In genomic region chr5:132003170-132003744, GRCh38 we compare ENCODE assay signal across 1 cellular context.
TF ChIP-seq lines count a peak whose summit lies in the region.

No MANE protein-coding gene starts in this region.

TF ChIP-seq in HepG2, 621 proteins besides CTCF, POLR2A, EP300 and RAD21 (continued from another document and continues in another):
- TF ChIP-seq LRRFIP1 (CRISPR knock-in tag; conservative IDR thresholded peaks at IDR 0.05) (no peak), MAZ (IDR thresholded peaks at IDR 0.05; ENCODE audit: borderline replicate concordance, low read depth, low read length) (no peak), MAZ (CRISPR knock-in tag; IDR thresholded peaks at IDR 0.05; ENCODE audit: low read depth) (no peak; the same call in 1 of the 2 replicates), E2F1 (CRISPR knock-in tag; IDR thresholded peaks at IDR 0.05) (no peak), TEF (CRISPR knock-in tag; IDR thresholded peaks at IDR 0.05) (no peak), NFAT5 (CRISPR knock-in tag; IDR thresholded peaks at IDR 0.05) (no peak), MTF1 (CRISPR knock-in tag; IDR thresholded peaks at IDR 0.05) (no peak), SRSF1 (optimal IDR thresholded peaks at IDR 0.05; ENCODE audit: low read depth, low read length) (no peak), MED13 (CRISPR knock-in tag; IDR thresholded peaks at IDR 0.05) (no peak), ETV6 (CRISPR knock-in tag; conservative IDR thresholded peaks at IDR 0.05) (0 out of 2 replicates have a peak, but pooled peaks have one; percentile 34), SIX1 (CRISPR knock-in tag; IDR thresholded peaks at IDR 0.05; ENCODE audit: borderline replicate concordance) (peak; percentile 77; the same call in 1 of the 2 replicates), HMGXB4 (CRISPR knock-in tag; IDR thresholded peaks at IDR 0.05; ENCODE audit: borderline replicate concordance in 1 of 2, low read depth in 1 of 2) (peak in 1 of 2 experiments; percentile 36; a peak in 1 of 4 replicates), REXO4 (CRISPR knock-in tag; IDR thresholded peaks at IDR 0.05; ENCODE audit: borderline replicate concordance) (no peak), ELF3 (CRISPR knock-in tag; IDR thresholded peaks at IDR 0.05) (no peak; the same call in 1 of the 2 replicates), TMF1 (CRISPR knock-in tag; IDR thresholded peaks at IDR 0.05; ENCODE audit: low read depth) (no peak), SETDB1 (CRISPR knock-in tag; IDR thresholded peaks at IDR 0.05; ENCODE audit: borderline replicate concordance) (no peak), PHF20 (CRISPR knock-in tag; IDR thresholded peaks at IDR 0.05) (no peak), ZSCAN20 (CRISPR knock-in tag; IDR thresholded peaks at IDR 0.05; ENCODE audit: borderline replicate concordance) (no peak), ZNF274 (CRISPR knock-in tag; IDR thresholded peaks at IDR 0.05) (no peak), RFX3 (CRISPR knock-in tag; IDR thresholded peaks at IDR 0.05) (no peak), PBX3 (CRISPR knock-in tag; IDR thresholded peaks at IDR 0.05; ENCODE audit: borderline replicate concordance) (no peak), SRSF9 (IDR thresholded peaks at IDR 0.05; ENCODE audit: borderline replicate concordance, insufficient read depth, low read depth, low read length, poor library complexity, severe bottlenecking) (no peak), SMAD9 (CRISPR knock-in tag; IDR thresholded peaks at IDR 0.05) (no peak), ZNF20 (CRISPR knock-in tag; IDR thresholded peaks at IDR 0.05) (no peak), ZNF549 (CRISPR knock-in tag; IDR thresholded peaks at IDR 0.05) (no peak), ATAD3A (CRISPR knock-in tag; IDR thresholded peaks at IDR 0.05) (no peak), SMAD3 (CRISPR knock-in tag; IDR thresholded peaks at IDR 0.05) (no peak), NFYB (CRISPR knock-in tag; IDR thresholded peaks at IDR 0.05) (peak; percentile 50; the same call in 1 of the 2 replicates), HNRNPLL (IDR thresholded peaks at IDR 0.05; ENCODE audit: low read depth, low read length, poor library complexity, severe bottlenecking) (no peak), FOXM1 (CRISPR knock-in tag; IDR thresholded peaks at IDR 0.05) (no peak), EZH2 (conservative IDR thresholded peaks at IDR 0.05; ENCODE audit: low read depth, low read length) (no peak), MIER3 (CRISPR knock-in tag; IDR thresholded peaks at IDR 0.05; ENCODE audit: borderline replicate concordance) (peak; percentile 75; the same call in 1 of the 2 replicates), ZNF138 (CRISPR knock-in tag; IDR thresholded peaks at IDR 0.05; ENCODE audit: low read depth) (no peak), RORA (CRISPR knock-in tag; IDR thresholded peaks at IDR 0.05) (no peak)
- TF ChIP-seq, protein P1, sequence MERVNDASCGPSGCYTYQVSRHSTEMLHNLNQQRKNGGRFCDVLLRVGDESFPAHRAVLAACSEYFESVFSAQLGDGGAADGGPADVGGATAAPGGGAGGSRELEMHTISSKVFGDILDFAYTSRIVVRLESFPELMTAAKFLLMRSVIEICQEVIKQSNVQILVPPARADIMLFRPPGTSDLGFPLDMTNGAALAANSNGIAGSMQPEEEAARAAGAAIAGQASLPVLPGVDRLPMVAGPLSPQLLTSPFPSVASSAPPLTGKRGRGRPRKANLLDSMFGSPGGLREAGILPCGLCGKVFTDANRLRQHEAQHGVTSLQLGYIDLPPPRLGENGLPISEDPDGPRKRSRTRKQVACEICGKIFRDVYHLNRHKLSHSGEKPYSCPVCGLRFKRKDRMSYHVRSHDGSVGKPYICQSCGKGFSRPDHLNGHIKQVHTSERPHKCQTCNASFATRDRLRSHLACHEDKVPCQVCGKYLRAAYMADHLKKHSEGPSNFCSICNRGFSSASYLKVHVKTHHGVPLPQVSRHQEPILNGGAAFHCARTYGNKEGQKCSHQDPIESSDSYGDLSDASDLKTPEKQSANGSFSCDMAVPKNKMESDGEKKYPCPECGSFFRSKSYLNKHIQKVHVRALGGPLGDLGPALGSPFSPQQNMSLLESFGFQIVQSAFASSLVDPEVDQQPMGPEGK (CRISPR knock-in tag; IDR thresholded peaks at IDR 0.05), result peak; percentile 73; the same call in 1 of the 2 replicates
- TF ChIP-seq, protein P2, sequence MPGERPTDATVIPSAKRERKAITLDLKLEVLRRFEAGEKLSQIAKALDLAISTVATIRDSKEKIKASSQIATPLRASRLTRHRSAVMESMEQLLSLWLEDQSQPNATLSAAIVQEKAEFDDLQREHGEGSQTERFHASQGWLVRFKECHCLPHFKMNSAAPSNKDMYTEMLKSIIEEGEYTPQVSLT (CRISPR knock-in tag; IDR thresholded peaks at IDR 0.05; ENCODE audit: borderline replicate concordance, low read depth), result no peak
- TF ChIP-seq, protein P3, sequence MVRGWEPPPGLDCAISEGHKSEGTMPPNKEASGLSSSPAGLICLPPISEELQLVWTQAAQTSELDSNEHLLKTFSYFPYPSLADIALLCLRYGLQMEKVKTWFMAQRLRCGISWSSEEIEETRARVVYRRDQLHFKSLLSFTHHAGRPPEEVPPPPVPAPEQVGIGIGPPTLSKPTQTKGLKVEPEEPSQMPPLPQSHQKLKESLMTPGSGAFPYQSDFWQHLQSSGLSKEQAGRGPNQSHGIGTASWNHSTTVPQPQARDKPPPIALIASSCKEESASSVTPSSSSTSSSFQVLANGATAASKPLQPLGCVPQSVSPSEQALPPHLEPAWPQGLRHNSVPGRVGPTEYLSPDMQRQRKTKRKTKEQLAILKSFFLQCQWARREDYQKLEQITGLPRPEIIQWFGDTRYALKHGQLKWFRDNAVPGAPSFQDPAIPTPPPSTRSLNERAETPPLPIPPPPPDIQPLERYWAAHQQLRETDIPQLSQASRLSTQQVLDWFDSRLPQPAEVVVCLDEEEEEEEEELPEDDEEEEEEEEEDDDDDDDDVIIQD (CRISPR knock-in tag; IDR thresholded peaks at IDR 0.05; ENCODE audit: low read depth), result peak; percentile 45
- TF ChIP-seq, protein P4, sequence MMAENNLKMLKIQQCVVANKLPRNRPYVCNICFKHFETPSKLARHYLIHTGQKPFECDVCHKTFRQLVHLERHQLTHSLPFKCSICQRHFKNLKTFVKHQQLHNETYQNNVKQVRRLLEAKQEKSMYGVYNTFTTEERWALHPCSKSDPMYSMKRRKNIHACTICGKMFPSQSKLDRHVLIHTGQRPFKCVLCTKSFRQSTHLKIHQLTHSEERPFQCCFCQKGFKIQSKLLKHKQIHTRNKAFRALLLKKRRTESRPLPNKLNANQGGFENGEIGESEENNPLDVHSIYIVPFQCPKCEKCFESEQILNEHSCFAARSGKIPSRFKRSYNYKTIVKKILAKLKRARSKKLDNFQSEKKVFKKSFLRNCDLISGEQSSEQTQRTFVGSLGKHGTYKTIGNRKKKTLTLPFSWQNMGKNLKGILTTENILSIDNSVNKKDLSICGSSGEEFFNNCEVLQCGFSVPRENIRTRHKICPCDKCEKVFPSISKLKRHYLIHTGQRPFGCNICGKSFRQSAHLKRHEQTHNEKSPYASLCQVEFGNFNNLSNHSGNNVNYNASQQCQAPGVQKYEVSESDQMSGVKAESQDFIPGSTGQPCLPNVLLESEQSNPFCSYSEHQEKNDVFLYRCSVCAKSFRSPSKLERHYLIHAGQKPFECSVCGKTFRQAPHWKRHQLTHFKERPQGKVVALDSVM (CRISPR knock-in tag; IDR thresholded peaks at IDR 0.05), result peak; percentile 82
